ENCODE assay signal across 8 cellular contexts in genomic region chr17:30823425-30823824, GRCh38. TPM values are rescaled to one million over a fixed set of nuclear protein-coding genes. Genes with fewer than 3 reads are reported as not detected.
DNase-seq lines count a peak whose midpoint lies in the region; ATAC-seq and TF ChIP-seq lines count a peak whose summit lies in the region.

No MANE protein-coding gene starts in this region.

- peak overlapping the region; percentile 79 for H3K4me2 ChIP-seq in DND-41 (ENCODE audit: insufficient read depth, low read length)

- H2AFZ ChIP-seq in DND-41 (ENCODE audit: low read depth, low read length) = peak overlapping the region; percentile 91; the same call in 1 of the 2 replicates

- TF ChIP-seq CTCF in DND-41 (IDR thresholded peaks at IDR 0.05; ENCODE audit: borderline replicate concordance, extremely low read depth, low read length, poor library complexity, severe bottlenecking) (no peak), endothelial cell (IDR thresholded peaks at IDR 0.05; ENCODE audit: unreplicated experiment) (no peak), ovary (IDR thresholded peaks at IDR 0.05) (no peak), omental fat pad (IDR thresholded peaks at IDR 0.05) (no peak)

- DNase-seq in DND-41 (no peak), OCI-M1 (lab: John Stamatoyannopoulos, UW) (peak; percentile 36), endothelial cell (ENCODE audit: low spot score) (no peak), ovary (no peak), mucosa of gallbladder (ENCODE audit: low spot score) (no peak), omental fat pad (ENCODE audit: low spot score) (no peak)

- peak overlapping the region; percentile 95 for H3K4me3 Mint-ChIP-seq in endothelial cell (ENCODE audit: unreplicated experiment)

- H3K27me3 ChIP-seq in DND-41 (ENCODE audit: insufficient read depth, low read length, poor library complexity) (no peaks in the 10 kb centered on the region), ovary (no peaks in the 10 kb centered on the region)

- H3K4me1 ChIP-seq in DND-41 (ENCODE audit: insufficient read depth, low read length) (peaks cover 65% of the 10 kb centered on the region), ovary (ENCODE audit: insufficient read depth) (no peaks in the 10 kb centered on the region)

- peaks cover 9% of the 10 kb centered on the region; the same call in 1 of the 2 replicates for H4K20me1 ChIP-seq in DND-41 (ENCODE audit: insufficient read depth, low read length)

- intact Hi-C loops in ovary (cut with DNase I) = no loop called here

- peak overlapping the region; percentile 90 for H3K9ac ChIP-seq in DND-41 (ENCODE audit: low read depth, low read length)

- WGBS in ovary, 3 donors = 40 to 53% (median 45%) methylated on average over 7 of the region's 7 CpGs

- peaks cover 3% of the 10 kb centered on the region for H3K36me3 Mint-ChIP-seq in endothelial cell (ENCODE audit: low read depth, unreplicated experiment)

- peaks cover 46% of the 10 kb centered on the region for H3K4me1 Mint-ChIP-seq in endothelial cell (ENCODE audit: unreplicated experiment)

- TF ChIP-seq POLR2A in ovary (IDR thresholded peaks at IDR 0.05) = no peak

- H3K4me3 ChIP-seq in DND-41 (ENCODE audit: low read depth in 1 of 2, low read length in 2 of 2) = peak overlapping the region; percentile 87 to 92
- peak overlapping the region; percentile 95 for H3K4me3 ChIP-seq in ovary

- ATAC-seq in DND-41 (ENCODE audit: insufficient read depth, low read depth) (no peak), GM18517 (IDR thresholded peaks at IDR 0.05; ENCODE audit: unreplicated experiment) (no peak), GM21825 (IDR thresholded peaks at IDR 0.05; ENCODE audit: unreplicated experiment) (no peak), omental fat pad (ENCODE audit: low FRiP score) (no peak)

- no peak for TF ChIP-seq EP300 in ovary (IDR thresholded peaks at IDR 0.05)

- H3K36me3 ChIP-seq in DND-41 (ENCODE audit: insufficient read depth, low read length) = peaks cover 7% of the 10 kb centered on the region; the same call in 1 of the 2 replicates
- no peaks in the 10 kb centered on the region for H3K36me3 ChIP-seq in ovary

- H3K27ac ChIP-seq in DND-41 (ENCODE audit: low read length) (peak overlapping the region; percentile 83), ovary (no peak overlapping the region)

- peak overlapping the region; percentile 55 for H3K27ac Mint-ChIP-seq in endothelial cell (ENCODE audit: unreplicated experiment)

- peaks cover 7% of the 10 kb centered on the region for H3K27me3 Mint-ChIP-seq in endothelial cell (ENCODE audit: unreplicated experiment)

- no peaks in the 10 kb centered on the region for H3K9me3 ChIP-seq in DND-41 (ENCODE audit: insufficient read depth, low read length, severe bottlenecking)
- no peaks in the 10 kb centered on the region for H3K9me3 ChIP-seq in ovary

- H3K79me2 ChIP-seq in DND-41 (ENCODE audit: insufficient read depth, low read length) = peaks cover 61% of the 10 kb centered on the region

- H3K9me3 Mint-ChIP-seq in endothelial cell (ENCODE audit: unreplicated experiment) = no peaks in the 10 kb centered on the region

RNA-seq across cellular contexts. Expression of gene CRLF3, which starts 1.1 kb away (rescaled TPM):
- total RNA-seq in endothelial cell (ENCODE audit: unreplicated experiment) (23.8 TPM), ovary (1 to 10 TPM; 6.8 to 8.4 (median 7.6) TPM), mucosa of gallbladder (11.6 TPM), omental fat pad (10 to 100 TPM; 11.4 to 22.7 (median 17.1) TPM)
- polyA plus RNA-seq in ovary = 1 to 10 TPM; 4.3 to 6.8 TPM

RNA-seq across cellular contexts. Expression of gene ATAD5, which starts 8.3 kb away (rescaled TPM):
- total RNA-seq in endothelial cell (ENCODE audit: unreplicated experiment) = 6.3 TPM
- total RNA-seq in ovary = 1 to 10 TPM in 6 of 7 donors, under 1 TPM in 1; 0.92 to 2.5 (median 1.5) TPM
- under 1 TPM; 0.62 TPM for polyA plus RNA-seq in ovary
- 0.92 TPM for total RNA-seq in mucosa of gallbladder
- 1 to 10 TPM in 2 of 4 donors, under 1 TPM in 2; 0.74 to 2.5 (median 1.2) TPM for total RNA-seq in omental fat pad
